Comparison of ENCODE assay signal across 17 cellular contexts in the genomic region with DNA sequence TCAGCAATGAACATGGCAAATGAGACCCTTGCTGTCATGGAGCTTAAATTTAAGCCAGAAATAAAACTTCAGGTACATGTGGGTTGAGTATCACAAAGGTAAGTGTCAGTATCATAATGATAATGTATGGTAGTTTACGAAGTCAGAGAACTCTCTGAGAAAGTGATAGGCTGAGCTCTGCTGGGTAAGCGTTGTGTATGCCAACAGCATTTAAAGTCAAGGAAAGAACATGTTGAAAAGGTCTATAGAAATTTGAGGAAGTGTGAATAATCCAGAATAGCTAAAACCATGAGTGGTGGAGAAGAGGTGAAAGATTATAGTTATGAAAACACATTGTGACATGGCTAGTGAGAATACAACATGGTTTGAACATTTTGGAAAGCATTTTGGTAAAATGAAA. TPM values are rescaled to one million over a fixed set of nuclear protein-coding genes. Genes with fewer than 3 reads are reported as not detected.
DNase-seq lines count a peak whose midpoint lies in the region; ATAC-seq, FAIRE-seq and TF ChIP-seq lines count a peak whose summit lies in the region.
"Had no signal": no experiment of that assay in that cellular context is flagged by ENCODE, and none has a peak within 500 bp of the region (broad histone marks: within the 10 kb centered on the region; RNA-seq: fewer than 3 reads in every experiment).

No MANE protein-coding gene starts in this region.

- peaks cover 26 to 55% (median 38%) of the 10 kb centered on the region in 4 donors for H3K4me1 Mint-ChIP-seq in CD4-positive, CD25-positive, alpha-beta regulatory T cell

- no peak for DNase-seq in CD4-positive, CD25-positive, alpha-beta regulatory T cell
- DNase-seq in KBM-7 (peak; percentile 34), GM12878 (ENCODE audit: low read depth, low spot score) (peak; percentile 53), NCI-H1092 treated with DMSO at 0.1 percent for 48 hours (lab: John Stamatoyannopoulos, UW) (no peak), activated gamma-delta T cell (lab: John Stamatoyannopoulos, UW) (no peak), DMS 273 treated with DMSO at 0.1 percent for 48 hours (lab: John Stamatoyannopoulos, UW) (no peak)
- DNase-seq: activated effector memory CD4-positive, alpha-beta T cell treated with Interleukin-2 at 50 U/mL for 16 hours; NCI-H1930; PC-3; sigmoid colon had no signal

- no TSS peak for BruUV-seq in GM12878 (replicated peaks; lab: Mats Ljungman, UMichigan)

- ATAC-seq in CD4-positive, CD25-positive, alpha-beta regulatory T cell (ENCODE audit: low read depth in 2 of 2), result no peak
- ATAC-seq in GM18868 (IDR thresholded peaks at IDR 0.05; ENCODE audit: unreplicated experiment) (peak; percentile 33), GM12878 (peak; percentile 66), GM18907 (IDR thresholded peaks at IDR 0.05; ENCODE audit: unreplicated experiment) (no peak)
- ATAC-seq: esophagus mucosa, PC-3 had no signal

- no peaks in the 10 kb centered on the region for H4K20me1 ChIP-seq in GM12878 (ENCODE audit: control insufficient read depth, insufficient read depth)
- H4K20me1 ChIP-seq: BLaER1 treated with 17β-estradiol and CSF1 and Interleukin-3, amounts not matched to agents 10 nM and 100 nM had no signal

- H3K27me3 Mint-ChIP-seq in CD4-positive, CD25-positive, alpha-beta regulatory T cell, result no peaks in the 10 kb centered on the region
- H3K27me3 Mint-ChIP-seq: type B pancreatic cell had no signal

- POLR2A ChIA-PET in GM12878 (lab: Charles Lee), result interaction anchor here (0.6 to 9.6 kb wide), 8 partner anchors 10 to 86 kb away, joined by 3 to 116 read pairs (median 8); a partner anchor contains a TSS

- H3K27me3 ChIP-seq in CD4-positive, CD25-positive, alpha-beta regulatory T cell (ENCODE audit: control insufficient read depth, insufficient read depth, low read length), result no peaks in the 10 kb centered on the region
- H3K27me3 ChIP-seq in GM12878 (replicated peaks in 1 of 2; ENCODE audit: control insufficient read depth in 2 of 2, insufficient read depth in 2 of 2, low read length in 1 of 2), result no peaks in the 10 kb centered on the region
- H3K27me3 ChIP-seq: BLaER1 treated with 17β-estradiol and CSF1 and Interleukin-3, amounts not matched to agents 10 nM and 100 nM; cardiac muscle cell; sigmoid colon had no signal

- no peak overlapping the region; the same call in 1 of the 2 replicates for H2AFZ ChIP-seq in GM12878 (ENCODE audit: control insufficient read depth, low read depth, low read length)

- peaks cover 16% of the 10 kb centered on the region for H3K79me2 ChIP-seq in GM12878 (ENCODE audit: control insufficient read depth, insufficient read depth, low read length)

- peak overlapping the region; percentile 61 for H3K4me2 ChIP-seq in GM12878 (ENCODE audit: control insufficient read depth, insufficient read depth)

- H3K36me3 ChIP-seq in CD4-positive, CD25-positive, alpha-beta regulatory T cell (ENCODE audit: control insufficient read depth, insufficient read depth, low read length), result no peaks in the 10 kb centered on the region
- H3K36me3 ChIP-seq in GM12878 (ENCODE audit: control insufficient read depth in 2 of 2, insufficient read depth in 2 of 2, low read length in 1 of 2), result no peaks in the 10 kb centered on the region
- H3K36me3 ChIP-seq: BLaER1 treated with 17β-estradiol and CSF1 and Interleukin-3, amounts not matched to agents 10 nM and 100 nM; cardiac muscle cell; sigmoid colon had no signal

- SMC1A ChIA-PET in GM12878 (lab: Charles Lee; ENCODE audit: uncharacterized antibody, unreplicated experiment), result interaction anchor here (1.3 to 11.2 kb wide), 16 partner anchors 10 to 253 kb away, joined by 3 to 171 read pairs (median 8); a partner anchor contains a TSS

- RAD21 ChIA-PET in GM12878 (lab: Charles Lee; ENCODE audit: unreplicated experiment), result interaction anchor here (0.7 to 11.0 kb wide), 15 partner anchors 8 to 251 kb away, joined by 3 to 299 read pairs (median 4); a partner anchor contains a TSS

- peak overlapping the region; percentile 68 for H3K27ac ChIP-seq in CD4-positive, CD25-positive, alpha-beta regulatory T cell (ENCODE audit: insufficient read depth, low read length, poor library complexity, severe bottlenecking)
- H3K27ac ChIP-seq in GM12878 (ENCODE audit: control insufficient read depth, insufficient read depth), result peak overlapping the region; percentile 83
- H3K27ac ChIP-seq: cardiac muscle cell, sigmoid colon had no signal

- no peaks in the 10 kb centered on the region for H3K9me3 Mint-ChIP-seq in CD4-positive, CD25-positive, alpha-beta regulatory T cell
- H3K9me3 Mint-ChIP-seq: nephron, type B pancreatic cell had no signal

- 2% methylated on average over 2 of the region's 2 CpGs for WGBS in GM12878 (ENCODE audit: insufficient coverage, insufficient replicate concordance, low lambda C conversion rate, missing lambda C conversion rate)

- H3K4me3 ChIP-seq in CD4-positive, CD25-positive, alpha-beta regulatory T cell (ENCODE audit: low read depth, low read length), result peak overlapping the region; percentile 79
- H3K4me3 ChIP-seq in GM12878, result peak overlapping the region; percentile 30; the same call in 1 of the 2 replicates
- H3K4me3 ChIP-seq: BLaER1 treated with 17β-estradiol and CSF1 and Interleukin-3, amounts not matched to agents 10 nM and 100 nM; cardiac muscle cell; sigmoid colon had no signal

- no peak for TF ChIP-seq POLR2A in GM12878 (IDR thresholded peaks at IDR 0.05; ENCODE audit: low read depth, low read length)

- no peak for TF ChIP-seq CTCF in GM12878 (IDR thresholded peaks at IDR 0.05 in 2 of 3, conservative IDR thresholded peaks at IDR 0.05 in 1 of 3; ENCODE audit: control insufficient read depth in 2 of 3, extremely low read depth in 1 of 3, insufficient read depth in 1 of 3, low read depth in 3 of 3, low read length in 3 of 3)

- CTCF ChIA-PET in GM12878 (lab: Yijun Ruan, JAX), result interaction anchor here (1.2 to 6.5 kb wide), 15 partner anchors 9 to 251 kb away, joined by 3 to 42 read pairs (median 6); a partner anchor contains a TSS

- peak overlapping the region in 2 of 3 donors; percentile 9 to 63 for H3K27ac Mint-ChIP-seq in CD4-positive, CD25-positive, alpha-beta regulatory T cell
- H3K27ac Mint-ChIP-seq: nephron, type B pancreatic cell had no signal

- peak; percentile 48 to 52; a peak in 1 of 4 replicates for TF ChIP-seq EP300 in GM12878 (IDR thresholded peaks at IDR 0.05; ENCODE audit: borderline replicate concordance in 1 of 2, control insufficient read depth in 1 of 2, low read depth in 2 of 2, low read length in 2 of 2)

- no peak overlapping the region for H3K9ac ChIP-seq in GM12878 (ENCODE audit: control insufficient read depth, insufficient read depth, low read length)

- intact Hi-C loops in GM12878 (cut with micrococcal nuclease; ENCODE audit: unreplicated experiment), result loop anchor here (1.0 to 5.0 kb wide), 3 partner anchors 18 to 187 kb away; a partner anchor contains a TSS

- no peaks in the 10 kb centered on the region for H3K9me3 ChIP-seq in CD4-positive, CD25-positive, alpha-beta regulatory T cell (ENCODE audit: control insufficient read depth in 2 of 2, low read length in 2 of 2)
- no peaks in the 10 kb centered on the region for H3K9me3 ChIP-seq in GM12878 (replicated peaks; ENCODE audit: control insufficient read depth, insufficient read depth, low read length)
- H3K9me3 ChIP-seq: BLaER1 treated with 17β-estradiol and CSF1 and Interleukin-3, amounts not matched to agents 10 nM and 100 nM; sigmoid colon had no signal

- FAIRE-seq in GM12878 (lab: Jason Lieb, UNC), result peak; percentile 7

- peaks cover 35% of the 10 kb centered on the region for H3K4me1 ChIP-seq in CD4-positive, CD25-positive, alpha-beta regulatory T cell (ENCODE audit: control insufficient read depth, insufficient read depth, low read length, poor library complexity, severe bottlenecking)
- H3K4me1 ChIP-seq in GM12878 (ENCODE audit: control insufficient read depth, insufficient read depth, low read length), result peaks cover 45% of the 10 kb centered on the region

- H3K36me3 Mint-ChIP-seq in CD4-positive, CD25-positive, alpha-beta regulatory T cell, result no peaks in the 10 kb centered on the region
- H3K36me3 Mint-ChIP-seq: type B pancreatic cell had no signal

- no peak for TF ChIP-seq RAD21 in GM12878 (IDR thresholded peaks at IDR 0.05; ENCODE audit: insufficient read depth, low read depth, low read length)

- in situ Hi-C loops in KBM-7 (cut with MboI; ENCODE audit: low pct_unique_long_range_greater_than_20kb, low sequenced_read_pairs) (no loop called here), GM12878 (cut with MboI) (loop anchor here (5.0 kb wide), 1 partner anchor 48 kb away; no protein-coding TSS in a partner anchor)

- H3K4me3 Mint-ChIP-seq in CD4-positive, CD25-positive, alpha-beta regulatory T cell, result peak overlapping the region in 3 of 4 donors; percentile 35 to 55 (median 46)
- H3K4me3 Mint-ChIP-seq: nephron, type B pancreatic cell had no signal

TF ChIP-seq in GM12878, 131 proteins besides CTCF, POLR2A, EP300 and RAD21 (continues in another document):
- TF ChIP-seq, protein P1, sequence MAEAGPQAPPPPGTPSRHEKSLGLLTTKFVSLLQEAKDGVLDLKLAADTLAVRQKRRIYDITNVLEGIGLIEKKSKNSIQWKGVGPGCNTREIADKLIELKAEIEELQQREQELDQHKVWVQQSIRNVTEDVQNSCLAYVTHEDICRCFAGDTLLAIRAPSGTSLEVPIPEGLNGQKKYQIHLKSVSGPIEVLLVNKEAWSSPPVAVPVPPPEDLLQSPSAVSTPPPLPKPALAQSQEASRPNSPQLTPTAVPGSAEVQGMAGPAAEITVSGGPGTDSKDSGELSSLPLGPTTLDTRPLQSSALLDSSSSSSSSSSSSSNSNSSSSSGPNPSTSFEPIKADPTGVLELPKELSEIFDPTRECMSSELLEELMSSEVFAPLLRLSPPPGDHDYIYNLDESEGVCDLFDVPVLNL (IDR thresholded peaks at IDR 0.05; ENCODE audit: low read depth, low read length), result no peak

RNA-seq across cellular contexts. Expression of a gene that starts 17.4 kb away (rescaled TPM):
- total RNA-seq in CD4-positive, CD25-positive, alpha-beta regulatory T cell, result 88.8 TPM
- 100 to 1,000 TPM; 163 to 306 (median 236) TPM for polyA plus RNA-seq in CD4-positive, CD25-positive, alpha-beta regulatory T cell
- total RNA-seq in GM12878 (2013; cell fraction: nucleolus; rRNA removed), result 650 and 670 TPM in 2 replicates
- total RNA-seq in GM12878 (2014; rRNA removed) (333 and 334 TPM in 2 replicates), GM12878 (2014; rRNA removed; fragmentation: Illumina TruSeq; extraction: Trizol) (342 and 372 TPM in 2 replicates), GM12878 (2021) (359 and 381 TPM in 2 replicates)
- 352 TPM for polyA plus RNA-seq in GM12878 (2011; ENCODE audit: low read depth)
- polyA plus RNA-seq in GM12878 (2011; rRNA removed) (478 and 566 TPM in 2 replicates), GM12878 (2014; fragmentation: Illumina TruSeq; extraction: Trizol) (327 and 404 TPM in 2 replicates), GM12878 (2014; fragmentation: Nextera tagmentation; extraction: Ambion mirVana) (1,000 to 10,000 TPM in 1 of 2 experiments, 100 to 1,000 TPM in 1; 709 to 1,123 TPM), GM12878 (2014; rRNA removed) (277 and 289 TPM in 2 replicates), GM12878 (2016; fragmentation: Nextera tagmentation; extraction: Ambion mirVana) (100 to 1,000 TPM; 814 to 865 TPM)
- 325 and 335 TPM in 2 replicates for polyA plus RNA-seq in GM12878 (2011; cell fraction: cytosol; rRNA removed)
- 201 and 223 TPM in 2 replicates for polyA plus RNA-seq in GM12878 (2011; cell fraction: nucleus; rRNA removed)
- polyA plus RNA-seq in GM12878 (2012), result 359 and 451 TPM in 2 replicates
- 215 and 312 TPM in 2 replicates for polyA minus RNA-seq in GM12878 (2011; rRNA and poly(A)+ RNA removed)
- polyA minus RNA-seq in GM12878 (2011; cell fraction: cytosol; rRNA and poly(A)+ RNA removed), result 262 and 269 TPM in 2 replicates
- 301 and 500 TPM in 2 replicates for polyA minus RNA-seq in GM12878 (2011; cell fraction: nucleus; rRNA and poly(A)+ RNA removed)

Comparison
In these comparisons a context has a peak if more than half of its experiments do, and no peak if none do; other contexts are left out.
1. ATAC-seq: peak in GM18868 (single experiment) and GM12878 (single experiment); none in CD4-positive, CD25-positive, alpha-beta regulatory T cell (0 of 2) and GM18907 (single experiment).
2. DNase-seq: peak in KBM-7 (single experiment) and GM12878 (single experiment); none in CD4-positive, CD25-positive, alpha-beta regulatory T cell (0 of 3), NCI-H1092 treated with DMSO at 0.1 percent for 48 hours (single experiment), activated gamma-delta T cell (single experiment) and DMS 273 treated with DMSO at 0.1 percent for 48 hours (single experiment).